In the genomic region with DNA sequence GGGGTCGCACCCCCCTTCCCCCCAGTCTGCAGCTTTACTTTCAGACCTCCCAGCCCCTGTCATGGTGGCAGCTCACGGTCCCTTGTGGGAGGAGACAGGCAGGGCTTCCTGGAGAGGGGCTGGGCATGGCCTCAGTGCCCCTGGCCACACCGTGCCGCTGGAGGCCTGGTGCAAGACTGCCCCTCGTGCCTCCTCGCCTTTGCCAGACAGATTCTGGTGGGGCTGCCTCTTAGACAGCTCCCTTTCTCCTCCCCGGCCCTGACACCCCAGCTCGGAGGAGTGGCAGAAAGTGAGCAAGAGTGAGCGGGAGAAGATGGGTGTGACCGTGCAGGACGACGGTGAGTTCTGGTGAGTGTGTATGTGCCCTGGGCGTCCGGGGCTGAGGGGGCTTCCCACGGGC, we compare ENCODE assay signal across 23 cellular contexts. TPM values are rescaled to one million over a fixed set of nuclear protein-coding genes. Genes with fewer than 3 reads are reported as not detected.
DNase-seq lines count a peak whose midpoint lies in the region; ATAC-seq, FAIRE-seq and TF ChIP-seq lines count a peak whose summit lies in the region.
"Had no signal": no experiment of that assay in that cellular context is flagged by ENCODE, and none has a peak within 500 bp of the region (broad histone marks: within the 10 kb centered on the region; RNA-seq: fewer than 3 reads in every experiment).

No MANE protein-coding gene starts in this region.

- H3K4me3 ChIP-seq in kidney (ENCODE audit: low read length in 2 of 2), result no peak overlapping the region
- H3K4me3 ChIP-seq: A549, GM23248 had no signal

- no peak overlapping the region for H3K27ac Mint-ChIP-seq in stimulated activated naive CD8-positive, alpha-beta T cell treated with anti-CD3 and anti-CD28 coated beads, Interleukin-15, amount 100 ng/mL, for 72 hours
- H3K27ac Mint-ChIP-seq in stimulated activated memory B cell treated with anti-CD40 and anti-IgM and Interleukin-4, amounts not matched to agents 10 μg/mL and 1 μg/mL and 100 μg/mL, for 72 hours, result no peak overlapping the region
- H3K27ac Mint-ChIP-seq: CD8-positive, alpha-beta T cell had no signal

- intact Hi-C loops in Right ventricle myocardium superior (cut with DNase I), result no loop called here
- intact Hi-C loops in cardiac septum (cut with DNase I), result no loop called here
- intact Hi-C loops in kidney (cut with DNase I), result no loop called here

- H3K27me3 Mint-ChIP-seq in stimulated activated naive CD8-positive, alpha-beta T cell treated with anti-CD3 and anti-CD28 coated beads, Interleukin-15, amount 100 ng/mL, for 72 hours, result no peaks in the 10 kb centered on the region
- no peaks in the 10 kb centered on the region for H3K27me3 Mint-ChIP-seq in stimulated activated memory B cell treated with anti-CD40 and anti-IgM and Interleukin-4, amounts not matched to agents 10 μg/mL and 1 μg/mL and 100 μg/mL, for 72 hours

- no peak overlapping the region for H3K9ac ChIP-seq in kidney (ENCODE audit: low read length in 2 of 2)
- H3K9ac ChIP-seq: GM23248 had no signal

- FAIRE-seq in kidney (lab: Jason Lieb, UNC), result no peak
- FAIRE-seq: A549, G401.6, GM12892 had no signal

- H3K36me3 ChIP-seq in kidney (ENCODE audit: control insufficient read depth in 1 of 2, insufficient read depth in 2 of 2, low read length in 2 of 2), result peaks cover 0 to 6% of the 10 kb centered on the region in 2 donors
- H3K36me3 ChIP-seq: BE2C had no signal

- no peak overlapping the region for H3K27ac ChIP-seq in kidney (ENCODE audit: low read depth in 2 of 2, low read length in 2 of 2)
- H3K27ac ChIP-seq: A549, GM23248 had no signal

- no peaks in the 10 kb centered on the region for H3K36me3 Mint-ChIP-seq in stimulated activated memory B cell treated with anti-CD40 and anti-IgM and Interleukin-4, amounts not matched to agents 10 μg/mL and 1 μg/mL and 100 μg/mL, for 72 hours

- no peaks in the 10 kb centered on the region for H3K9me3 ChIP-seq in kidney (ENCODE audit: control insufficient read depth in 1 of 2, low read length in 2 of 2)
- H3K9me3 ChIP-seq: A549, BE2C, Caco-2 had no signal

- H3K4me3 Mint-ChIP-seq in stimulated activated naive CD8-positive, alpha-beta T cell treated with anti-CD3 and anti-CD28 coated beads, Interleukin-15, amount 100 ng/mL, for 72 hours, result no peak overlapping the region
- no peak overlapping the region for H3K4me3 Mint-ChIP-seq in stimulated activated memory B cell treated with anti-CD40 and anti-IgM and Interleukin-4, amounts not matched to agents 10 μg/mL and 1 μg/mL and 100 μg/mL, for 72 hours
- H3K4me3 Mint-ChIP-seq: CD8-positive, alpha-beta T cell; H9 had no signal

- TF ChIP-seq CTCF in kidney (IDR thresholded peaks at IDR 0.05; ENCODE audit: borderline replicate concordance, extremely low read depth, insufficient read depth), result no peak

- peaks cover 10% of the 10 kb centered on the region for H3K4me1 Mint-ChIP-seq in stimulated activated naive CD8-positive, alpha-beta T cell treated with anti-CD3 and anti-CD28 coated beads, Interleukin-15, amount 100 ng/mL, for 72 hours
- no peaks in the 10 kb centered on the region for H3K4me1 Mint-ChIP-seq in stimulated activated memory B cell treated with anti-CD40 and anti-IgM and Interleukin-4, amounts not matched to agents 10 μg/mL and 1 μg/mL and 100 μg/mL, for 72 hours

- peak; percentile 33 for DNase-seq in Right ventricle myocardium superior
- DNase-seq in cardiac septum (ENCODE audit: low spot score), result no peak
- no peak for DNase-seq in stimulated activated naive CD8-positive, alpha-beta T cell treated with anti-CD3 and anti-CD28 coated beads, Interleukin-15, amount 100 ng/mL, for 72 hours
- DNase-seq in stimulated activated naive CD8-positive, alpha-beta T cell treated with anti-CD3 and anti-CD28 coated beads, Interleukin-15, Interleukin-2, amounts not matched to agents 100 U/mL and 50 U/mL, for 24 hours, result no peak
- DNase-seq in kidney, result peak; percentile 58
- no peak for DNase-seq in epidermal melanocyte (ENCODE audit: insufficient read length, low spot score)
- no peak for DNase-seq in cortex of kidney (lab: John Stamatoyannopoulos, UW)
- DNase-seq: 8988T; ACHN; AML-193; BE2C; C1 segment of cervical spinal cord; Caco-2; CD8-positive, alpha-beta T cell; DMS153; DND-41; GM23248; H9 had no signal

- no peaks in the 10 kb centered on the region for H3K4me1 ChIP-seq in kidney (ENCODE audit: control insufficient read depth in 1 of 2, insufficient read depth in 1 of 2, low read depth in 1 of 2, low read length in 2 of 2)
- H3K4me1 ChIP-seq: BE2C, Caco-2 had no signal

- no peak for ATAC-seq in Right ventricle myocardium superior (ENCODE audit: poor library complexity)
- peak; percentile 8 for ATAC-seq in stimulated activated naive CD8-positive, alpha-beta T cell treated with anti-CD3 and anti-CD28 coated beads, Interleukin-15, amount 100 ng/mL, for 72 hours
- ATAC-seq in stimulated activated naive CD8-positive, alpha-beta T cell treated with anti-CD3 and anti-CD28 coated beads, Interleukin-15, Interleukin-2, amounts not matched to agents 100 U/mL and 50 U/mL, for 24 hours, result no peak
- ATAC-seq in stimulated activated memory B cell treated with anti-CD40 and anti-IgM and Interleukin-4, amounts not matched to agents 10 μg/mL and 1 μg/mL and 100 μg/mL, for 72 hours, result peak; percentile 2
- ATAC-seq: CD8-positive, alpha-beta T cell had no signal

- H3K9me3 Mint-ChIP-seq in stimulated activated naive CD8-positive, alpha-beta T cell treated with anti-CD3 and anti-CD28 coated beads, Interleukin-15, amount 100 ng/mL, for 72 hours, result no peaks in the 10 kb centered on the region
- H3K9me3 Mint-ChIP-seq in stimulated activated memory B cell treated with anti-CD40 and anti-IgM and Interleukin-4, amounts not matched to agents 10 μg/mL and 1 μg/mL and 100 μg/mL, for 72 hours, result no peaks in the 10 kb centered on the region
- H3K9me3 Mint-ChIP-seq: CD8-positive, alpha-beta T cell; H9 had no signal

RNA-seq across cellular contexts. Expression of gene MYO7A, which starts 12.1 kb away (rescaled TPM):
- 4.4 TPM for total RNA-seq in Right ventricle myocardium superior
- total RNA-seq in cardiac septum, result 3.0 TPM
- total RNA-seq in kidney, result 10.7 TPM
- 6.1 TPM for polyA plus RNA-seq in kidney (ENCODE audit: insufficient read depth, low read depth, low replicate concordance)
- total RNA-seq: GM23248 had no signal
- polyA plus RNA-seq: GM23248 had no signal

RNA-seq across cellular contexts. Expression of gene OMP, which starts 13.3 kb away (rescaled TPM):
- total RNA-seq in Right ventricle myocardium superior (not detected), cardiac septum (not detected), kidney (1.8 TPM)
- not detected for polyA plus RNA-seq in kidney (ENCODE audit: insufficient read depth, low read depth, low replicate concordance)
- total RNA-seq: GM23248, H4, H9 had no signal
- polyA plus RNA-seq: A549, GM23248 had no signal

RNA-seq across cellular contexts. Expression of gene CAPN5, which starts 49.2 kb away (rescaled TPM):
- total RNA-seq in Right ventricle myocardium superior, result 2.6 TPM
- total RNA-seq in cardiac septum, result 4.0 TPM
- 36.0 TPM for total RNA-seq in kidney
- 20.0 TPM for polyA plus RNA-seq in kidney (ENCODE audit: insufficient read depth, low read depth, low replicate concordance)

Comparison
In these comparisons a context has a peak if more than half of its experiments do, and no peak if none do; other contexts are left out.
1. ATAC-seq: peak in stimulated activated naive CD8-positive, alpha-beta T cell treated with anti-CD3 and anti-CD28 coated beads, Interleukin-15, amount 100 ng/mL, for 72 hours (single experiment) and stimulated activated memory B cell treated with anti-CD40 and anti-IgM and Interleukin-4, amounts not matched to agents 10 μg/mL and 1 μg/mL and 100 μg/mL, for 72 hours (single experiment); none in Right ventricle myocardium superior (single experiment) and stimulated activated naive CD8-positive, alpha-beta T cell treated with anti-CD3 and anti-CD28 coated beads, Interleukin-15, Interleukin-2, amounts not matched to agents 100 U/mL and 50 U/mL, for 24 hours (single experiment).
2. DNase-seq: peak in Right ventricle myocardium superior (single experiment) and kidney (single experiment); none in cardiac septum (single experiment), stimulated activated naive CD8-positive, alpha-beta T cell treated with anti-CD3 and anti-CD28 coated beads, Interleukin-15, amount 100 ng/mL, for 72 hours (0 of 2), stimulated activated naive CD8-positive, alpha-beta T cell treated with anti-CD3 and anti-CD28 coated beads, Interleukin-15, Interleukin-2, amounts not matched to agents 100 U/mL and 50 U/mL, for 24 hours (single experiment), epidermal melanocyte (single experiment) and cortex of kidney (single experiment).